In the genomic region with DNA sequence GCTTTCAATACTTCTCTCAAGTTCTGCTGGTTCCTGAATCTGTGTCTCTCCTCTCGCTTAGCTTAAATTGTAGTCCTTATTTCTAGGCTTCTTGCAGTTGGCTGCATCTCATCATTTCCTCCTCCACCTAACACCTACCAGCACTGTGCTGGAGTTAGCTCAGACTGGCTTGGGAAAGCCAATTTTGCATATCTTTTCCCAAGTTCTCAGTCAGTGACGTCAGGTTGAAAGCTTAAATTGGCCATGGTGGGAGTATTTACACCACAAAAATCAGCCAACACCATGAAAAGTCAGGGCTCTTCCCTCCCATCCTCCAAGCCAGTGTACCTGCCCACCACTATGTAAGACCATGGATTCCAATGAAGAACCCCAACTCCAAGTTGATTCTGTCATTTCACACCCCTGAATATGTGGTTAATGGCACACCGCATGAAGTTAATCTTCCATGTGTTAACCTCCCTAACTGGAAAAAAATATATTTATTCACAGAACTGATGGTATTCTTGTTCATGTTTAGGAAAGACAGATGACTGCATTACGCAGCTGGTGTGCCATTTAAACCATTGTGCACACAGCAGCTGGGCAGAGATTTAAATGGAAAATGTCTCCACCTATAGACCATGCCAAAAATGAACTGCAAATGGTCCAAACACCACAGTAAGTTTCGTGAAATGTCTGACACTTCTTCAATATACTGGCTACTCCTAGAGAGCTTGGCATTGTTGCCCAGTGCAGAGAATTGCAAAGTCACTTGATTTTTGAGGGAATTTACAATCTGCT, we compare ENCODE assay signal across 9 cellular contexts.
DNase-seq lines count a peak whose midpoint lies in the region; ATAC-seq and TF ChIP-seq lines count a peak whose summit lies in the region.
"Had no signal": no experiment of that assay in that cellular context is flagged by ENCODE, and none has a peak within 500 bp of the region (broad histone marks: within the 10 kb centered on the region; RNA-seq: fewer than 3 reads in every experiment).

No MANE protein-coding gene starts in this region.

- H3K27ac ChIP-seq in RWPE2 (ENCODE audit: poor library complexity, severe bottlenecking): no peak overlapping the region

- no peaks in the 10 kb centered on the region for H3K9me3 ChIP-seq in RWPE2 (ENCODE audit: severe bottlenecking)

- ATAC-seq in GM21619 (IDR thresholded peaks at IDR 0.05; ENCODE audit: unreplicated experiment) (peak; percentile 49), RWPE2 (ENCODE audit: low read depth) (peak; percentile 41; the same call in 1 of the 3 replicates), HG02852 (IDR thresholded peaks at IDR 0.05; ENCODE audit: unreplicated experiment) (no peak)

- H3K36me3 ChIP-seq in RWPE2 (ENCODE audit: low read depth): no peaks in the 10 kb centered on the region

- peak in 2 of 3 experiments; percentile 1 to 36 for DNase-seq in NCI-H1417 (lab: John Stamatoyannopoulos, UW)
- no peak for DNase-seq in NCI-H1417 treated with DMSO at 0.1 percent for 48 hours (lab: John Stamatoyannopoulos, UW)
- DNase-seq in RWPE2 (ENCODE audit: low spot score): no peak
- peak; percentile 74 for DNase-seq in middle frontal gyrus (ENCODE audit: extremely low spot score, low spot score)
- no peak for DNase-seq in ecto neural progenitor cell (ENCODE audit: low spot score)
- no peak for DNase-seq in activated effector memory CD4-positive, alpha-beta T cell treated with Interleukin-2 at 50 U/mL for 16 hours
- DNase-seq: NCI-H526 treated with DMSO at 0.1 percent for 48 hours had no signal

- H3K4me1 ChIP-seq in RWPE2 (ENCODE audit: insufficient read depth, poor library complexity, severe bottlenecking): no peaks in the 10 kb centered on the region

- H3K4me3 ChIP-seq in RWPE2 (ENCODE audit: severe bottlenecking): no peak overlapping the region

- H3K27me3 ChIP-seq in RWPE2 (ENCODE audit: insufficient read depth, poor library complexity, severe bottlenecking): no peaks in the 10 kb centered on the region

- TF ChIP-seq CTCF in RWPE2 (IDR thresholded peaks at IDR 0.05; ENCODE audit: poor library complexity, severe bottlenecking): peak; percentile 36

Comparison
In these comparisons a context has a peak if more than half of its experiments do, and no peak if none do; other contexts are left out.
1. DNase-seq: peak in NCI-H1417 (2 of 3) and middle frontal gyrus (single experiment); none in NCI-H1417 treated with DMSO at 0.1 percent for 48 hours (single experiment), RWPE2 (single experiment), ecto neural progenitor cell (single experiment) and activated effector memory CD4-positive, alpha-beta T cell treated with Interleukin-2 at 50 U/mL for 16 hours (single experiment).